8 cellular contexts compared by ENCODE assay signal in the genomic region with DNA sequence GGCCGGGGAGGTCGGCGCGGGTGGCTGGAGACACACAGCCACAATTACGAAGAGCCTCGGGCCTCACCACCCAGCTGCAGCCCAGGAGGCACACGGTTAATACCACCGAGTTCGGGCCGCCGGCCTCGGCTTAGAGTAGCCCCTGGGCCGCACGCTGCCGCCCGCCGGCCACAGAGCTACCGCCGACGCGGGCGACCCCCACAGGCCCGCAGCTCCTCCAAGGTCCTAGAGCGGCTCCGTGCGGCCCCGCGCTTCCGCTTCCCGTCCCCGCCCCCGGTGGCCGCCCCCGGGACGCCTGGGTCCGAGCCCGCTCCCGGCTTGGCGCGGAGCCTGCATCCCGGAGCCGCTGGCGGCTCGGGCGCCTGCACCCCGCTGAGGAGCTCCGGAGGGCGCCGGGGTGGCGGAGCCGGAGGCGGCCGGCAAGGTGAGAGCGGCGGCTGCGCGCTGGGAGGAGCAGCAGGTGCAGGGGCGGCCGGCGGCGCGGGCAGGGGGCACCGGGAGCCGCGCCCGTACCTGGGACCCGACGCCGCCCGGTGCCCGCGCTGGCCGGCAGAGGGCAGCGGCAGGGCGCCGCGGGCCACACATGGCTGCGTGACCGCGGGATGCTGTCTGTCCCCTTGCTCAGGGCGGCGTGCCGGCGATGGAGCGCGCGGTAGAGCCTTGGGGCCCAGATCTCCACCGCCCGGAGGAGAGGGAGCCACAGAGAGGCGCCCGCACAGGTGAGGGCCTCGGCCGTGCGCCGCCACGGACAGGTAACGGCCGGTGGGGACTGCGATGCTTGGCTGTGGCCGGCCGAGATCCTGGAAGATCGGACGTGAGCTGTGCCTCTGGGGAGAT. TPM values are rescaled to one million over a fixed set of nuclear protein-coding genes. Genes with fewer than 3 reads are reported as not detected.
DNase-seq lines count a peak whose midpoint lies in the region; ATAC-seq and TF ChIP-seq lines count a peak whose summit lies in the region.

A gene (plus strand): TSS at position 266 of the 837 bp plus-strand sequence. CDS start 375 bp downstream, at position 641.

- H3K4me2 ChIP-seq in GM23338 = peak within 1 kb of the TSS; percentile 94
- peak within 1 kb of the TSS; percentile 87 for H3K4me2 ChIP-seq in MM.1S (ENCODE audit: low read depth, low read length)
- H3K4me2 ChIP-seq in neuronal stem cell (ENCODE audit: insufficient read depth, low read length, poor library complexity, severe bottlenecking) = peak within 1 kb of the TSS; percentile 91

- DNase-seq in EL = peak; percentile 84
- DNase-seq in GM23338 (ENCODE audit: low spot score) = peak; percentile 92
- peak; percentile 88 for DNase-seq in MM.1S
- peak; percentile 91 to 95 for DNase-seq in SJCRH30
- DNase-seq in glomerular visceral epithelial cell (ENCODE audit: extremely low spot score) = peak; percentile 90
- DNase-seq in neuronal stem cell (ENCODE audit: low spot score) = peak; percentile 93
- DNase-seq in vagina (ENCODE audit: extremely low spot score in 2 of 2) = no peak

- H3K9me3 ChIP-seq in MM.1S (replicated peaks; ENCODE audit: insufficient read depth, low read length) (no peaks in the 10 kb centered on the region), SJCRH30 (replicated peaks) (no peaks in the 10 kb centered on the region), neuronal stem cell (replicated peaks in 1 of 2; ENCODE audit: control insufficient read depth in 2 of 2, insufficient read depth in 1 of 2, low read depth in 1 of 2, low read length in 2 of 2) (no peaks in the 10 kb centered on the region), vagina (no peaks in the 10 kb centered on the region)

- intact Hi-C loops in vagina (cut with DNase I) = no loop called here

- peak within 1 kb of the TSS; percentile 97 for H3K18ac ChIP-seq in neuronal stem cell (ENCODE audit: low read length)

- H3K9me2 ChIP-seq in GM23338 (ENCODE audit: insufficient read depth) = no peaks in the 10 kb centered on the region
- no peaks in the 10 kb centered on the region for H3K9me2 ChIP-seq in MM.1S (replicated peaks; ENCODE audit: insufficient read depth, low read length)

- H2BK5ac ChIP-seq in neuronal stem cell (ENCODE audit: low read length) = peak within 1 kb of the TSS; percentile 43

- peaks cover 12% of the 10 kb centered on the region for H3K27me3 Mint-ChIP-seq in GM23338 (ENCODE audit: insufficient read depth, low read depth, poor library complexity)
- H3K27me3 Mint-ChIP-seq in activated naive CD8-positive, alpha-beta T cell = no peaks in the 10 kb centered on the region

- no peak within 1 kb of the TSS for H2BK12ac ChIP-seq in neuronal stem cell (ENCODE audit: low read length)

- ATAC-seq in GM23338 = peak; percentile 79

- peaks cover 15% of the 10 kb centered on the region for H3K79me1 ChIP-seq in neuronal stem cell (ENCODE audit: low read depth, low read length)

- H3K4ac ChIP-seq in neuronal stem cell (ENCODE audit: low read length) = peak within 1 kb of the TSS; percentile 78

- H3K4me1 ChIP-seq in GM23338 (ENCODE audit: insufficient read depth) (peaks cover 33% of the 10 kb centered on the region), MM.1S (ENCODE audit: low read length) (0 out of 2 replicates have a peak, but pooled peaks cover 4% of the 10 kb centered on the region), SJCRH30 (peaks cover 4% of the 10 kb centered on the region), neuronal stem cell (ENCODE audit: control insufficient read depth in 2 of 2, insufficient read depth in 1 of 2, low read depth in 1 of 2, low read length in 2 of 2) (peaks cover 17 to 23% of the 10 kb centered on the region in 2 donors), vagina (peaks cover 45% of the 10 kb centered on the region)

- peak within 1 kb of the TSS; percentile 90 for H3K4me3 Mint-ChIP-seq in GM23338
- peak within 1 kb of the TSS; percentile 92 for H3K4me3 Mint-ChIP-seq in activated naive CD8-positive, alpha-beta T cell

- peak within 1 kb of the TSS; percentile 0 for H2BK15ac ChIP-seq in neuronal stem cell (ENCODE audit: low read length)

- H4K20me1 ChIP-seq in GM23338 (replicated peaks; ENCODE audit: insufficient read depth) = peaks cover 15% of the 10 kb centered on the region; the same call in 1 of the 2 replicates
- no peaks in the 10 kb centered on the region for H4K20me1 ChIP-seq in MM.1S (ENCODE audit: insufficient read depth, low read length)

- peaks cover 35% of the 10 kb centered on the region for H3K36me3 Mint-ChIP-seq in GM23338 (ENCODE audit: low read depth)
- H3K36me3 Mint-ChIP-seq in activated naive CD8-positive, alpha-beta T cell = no peaks in the 10 kb centered on the region

- H3K27ac ChIP-seq in GM23338 (ENCODE audit: low read depth) (peak within 1 kb of the TSS; percentile 97), MM.1S (ENCODE audit: low read length) (peak within 1 kb of the TSS; percentile 28; the same call in 1 of the 2 replicates), SJCRH30 (peak within 1 kb of the TSS; percentile 64), neuronal stem cell (replicated peaks; ENCODE audit: low read length) (peak within 1 kb of the TSS; percentile 100), vagina (peak within 1 kb of the TSS; percentile 72)

- H3K9me3 Mint-ChIP-seq in GM23338 = no peaks in the 10 kb centered on the region
- H3K9me3 Mint-ChIP-seq in activated naive CD8-positive, alpha-beta T cell (ENCODE audit: low read depth) = no peaks in the 10 kb centered on the region

- H3K79me2 ChIP-seq in GM23338 (replicated peaks; ENCODE audit: insufficient read depth) (peaks cover 20% of the 10 kb centered on the region), MM.1S (ENCODE audit: low read length) (peaks cover 25% of the 10 kb centered on the region)

- no peak within 1 kb of the TSS for H4K8ac ChIP-seq in neuronal stem cell (ENCODE audit: low read depth, low read length)

- H3K27me3 ChIP-seq in GM23338 (ENCODE audit: insufficient read depth) (no peaks in the 10 kb centered on the region), MM.1S (replicated peaks; ENCODE audit: insufficient read depth, low read length) (no peaks in the 10 kb centered on the region), SJCRH30 (no peaks in the 10 kb centered on the region), neuronal stem cell (ENCODE audit: control insufficient read depth in 3 of 3, insufficient read depth in 3 of 3, low read depth in 1 of 3, low read length in 3 of 3) (no peaks in the 10 kb centered on the region), vagina (no peaks in the 10 kb centered on the region)

- H2AK5ac ChIP-seq in neuronal stem cell (ENCODE audit: low read depth, low read length) = peak within 1 kb of the TSS; percentile 91

- TF ChIP-seq POLR2A in vagina (IDR thresholded peaks at IDR 0.05) = peak in 1 of 2 donors; percentile 20

- H3K23ac ChIP-seq in neuronal stem cell (ENCODE audit: low read depth, low read length, poor library complexity) = peak within 1 kb of the TSS; percentile 88

- H3K9ac ChIP-seq in MM.1S (ENCODE audit: low read length) (peak within 1 kb of the TSS; percentile 76), neuronal stem cell (ENCODE audit: low read depth, low read length, poor library complexity) (peak within 1 kb of the TSS; percentile 96)

- TF ChIP-seq CTCF in GM23338 (conservative IDR thresholded peaks at IDR 0.05; ENCODE audit: low read depth in 2 of 2) (peak in 1 of 2 experiments; percentile 50; a peak in 3 of 4 replicates), MM.1S (IDR thresholded peaks at IDR 0.05; ENCODE audit: low read length) (peak; percentile 22; the same call in 1 of the 2 replicates), vagina (IDR thresholded peaks at IDR 0.05) (peak in 2 of 3 experiments; percentile 8 to 27)

- H3K36me3 ChIP-seq in GM23338 (ENCODE audit: insufficient read depth) (peaks cover 9% of the 10 kb centered on the region; the same call in 1 of the 2 replicates), MM.1S (replicated peaks; ENCODE audit: insufficient read depth, low read length) (0 out of 2 replicates have a peak, but pooled peaks cover 2% of the 10 kb centered on the region), SJCRH30 (no peaks in the 10 kb centered on the region), neuronal stem cell (replicated peaks in 1 of 2; ENCODE audit: control insufficient read depth in 2 of 2, insufficient read depth in 2 of 2, low read length in 2 of 2) (peaks cover 18 to 37% of the 10 kb centered on the region in 2 donors), vagina (no peaks in the 10 kb centered on the region)

- peak within 1 kb of the TSS; percentile 75 for H4K91ac ChIP-seq in neuronal stem cell (ENCODE audit: low read depth, low read length, poor library complexity)

- H3K27ac Mint-ChIP-seq in GM23338 = peak within 1 kb of the TSS; percentile 94
- H3K27ac Mint-ChIP-seq in activated naive CD8-positive, alpha-beta T cell = peak within 1 kb of the TSS; percentile 72

- H3F3A ChIP-seq in GM23338 (replicated peaks; ENCODE audit: low read depth) (peaks cover 45% of the 10 kb centered on the region), MM.1S (ENCODE audit: insufficient read depth, low read length) (peaks cover 28% of the 10 kb centered on the region)

- H2BK120ac ChIP-seq in neuronal stem cell (ENCODE audit: low read depth, low read length) = peak within 1 kb of the TSS; percentile 52

- H3K4me1 Mint-ChIP-seq in GM23338 = peaks cover 37% of the 10 kb centered on the region
- peaks cover 38% of the 10 kb centered on the region for H3K4me1 Mint-ChIP-seq in activated naive CD8-positive, alpha-beta T cell (ENCODE audit: low read depth)

- H2AFZ ChIP-seq in GM23338 = peak within 1 kb of the TSS; percentile 90
- H2AFZ ChIP-seq in MM.1S (ENCODE audit: low read length) = peak within 1 kb of the TSS; percentile 91
- H2AFZ ChIP-seq in neuronal stem cell (ENCODE audit: low read length) = peak within 1 kb of the TSS; percentile 54

- WGBS in neuronal stem cell (ENCODE audit: extremely low coverage in 2 of 2, insufficient read length in 2 of 2, insufficient replicate concordance in 1 of 2), 2 donors = no CpG with 5 or more reads among the region's 103 CpGs

- H3K4me3 ChIP-seq in GM23338 (peak within 1 kb of the TSS; percentile 96), MM.1S (ENCODE audit: low read length) (peak within 1 kb of the TSS; percentile 97), SJCRH30 (peak within 1 kb of the TSS; percentile 78), neuronal stem cell (ENCODE audit: low read length in 2 of 2) (peak within 1 kb of the TSS; percentile 70 to 98), vagina (peak within 1 kb of the TSS; percentile 83 to 95)

- H3K14ac ChIP-seq in neuronal stem cell (ENCODE audit: low read length) = peak within 1 kb of the TSS; percentile 98

RNA-seq across cellular contexts. Expression of the gene that starts here (rescaled TPM):
- 37.9 and 44.3 TPM in 2 replicates for total RNA-seq in GM23338 (2014; rRNA removed; shearing (Covaris generic))
- polyA plus RNA-seq in GM23338 (2016; fragmentation: Nextera tagmentation; extraction: Ambion mirVana) = 4.8 and 6.2 TPM in 2 replicates
- total RNA-seq in SJCRH30 (2014; rRNA removed; shearing (Covaris generic)) = 9.3 and 10.1 TPM in 2 replicates
- 22.2 TPM for polyA plus RNA-seq in neuronal stem cell (2013, experiment 1 of 2)
- 21.3 TPM for polyA plus RNA-seq in neuronal stem cell (2013, experiment 2 of 2)
- 3.4 TPM for total RNA-seq in vagina

Comparison
In these comparisons a context has a peak if more than half of its experiments do, and no peak if none do; other contexts are left out.
1. DNase-seq: peak in EL (single experiment), GM23338 (single experiment), MM.1S (single experiment), SJCRH30 (2 of 2), glomerular visceral epithelial cell (single experiment) and neuronal stem cell (single experiment); none in vagina (0 of 2).
2. H3K27ac ChIP-seq: peak in every context shown above with its lines; median percentile 100 in neuronal stem cell; 97 in GM23338; 72 in vagina; 64 in SJCRH30; 28 in MM.1S.
3. Peak in every context shown above with its lines, with median percentiles within 50 percentile points of each other: H2AFZ ChIP-seq, H3K4me2 ChIP-seq and H3K4me3 ChIP-seq.